Comparison of ENCODE assay signal across 5 cellular contexts in the genomic region with DNA sequence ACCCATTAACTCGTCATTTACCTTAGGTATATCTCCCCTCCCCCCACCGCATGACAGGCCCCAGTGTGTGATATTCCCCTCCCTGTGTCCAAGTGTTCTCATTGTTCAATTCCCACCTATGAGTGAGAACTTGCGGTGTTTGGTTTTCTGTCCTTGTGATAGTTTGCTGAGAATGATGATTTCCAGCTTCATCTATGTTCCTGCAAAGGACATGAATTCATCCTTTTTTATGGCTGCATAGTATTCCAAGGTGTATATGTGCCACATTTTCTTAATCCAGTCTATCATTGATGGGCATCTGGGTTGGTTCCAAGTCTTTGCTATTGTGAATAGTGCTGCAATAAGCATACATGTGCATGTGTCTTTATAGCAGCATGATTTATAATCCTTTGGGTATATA. TPM values are rescaled to one million over a fixed set of nuclear protein-coding genes. Genes with fewer than 3 reads are reported as not detected.
"Had no signal": no experiment of that assay in that cellular context is flagged by ENCODE, and none has a peak within 500 bp of the region (broad histone marks: within the 10 kb centered on the region; RNA-seq: fewer than 3 reads in every experiment).

No MANE protein-coding gene starts in this region.

RNA-seq across cellular contexts. Expression of gene SP8, which starts 34.7 kb away (rescaled TPM):
- total RNA-seq: HepG2, HT-29, HT1080, IMR-90 had no signal
- polyA plus RNA-seq: HepG2, IgD-negative memory B cell, IMR-90 had no signal
